ENCODE assay signal across 16 cellular contexts in genomic region chr6:168979254-168979653, GRCh38.
"Had no signal": no experiment of that assay in that cellular context is flagged by ENCODE, and none has a peak within 500 bp of the region (broad histone marks: within the 10 kb centered on the region; RNA-seq: fewer than 3 reads in every experiment).

No MANE protein-coding gene starts in this region.

- H3K27ac Mint-ChIP-seq: endodermal cell, naive B cell, nephron had no signal

- H3K9me3 ChIP-seq: neutrophil had no signal

- H3K4me1 Mint-ChIP-seq: endodermal cell, naive B cell, nephron had no signal

- H3K4me3 ChIP-seq: coronary artery, psoas muscle, skin epidermis had no signal

- H3K27me3 ChIP-seq: foreskin keratinocyte, neutrophil had no signal

- DNase-seq: effector CD4-positive, alpha-beta T cell; endodermal cell; erythroblast; foreskin keratinocyte; left colon; mesendoderm; naive B cell; psoas muscle; stimulated activated naive CD4-positive, alpha-beta T cell; trophoblast cell had no signal

- FAIRE-seq: endothelial cell of umbilical vein had no signal

- ATAC-seq: foreskin keratinocyte, left colon, psoas muscle, sciatic nerve had no signal

- H3K27ac ChIP-seq: coronary artery, foreskin keratinocyte, neutrophil, psoas muscle, skin epidermis had no signal

- H3K36me3 ChIP-seq: neutrophil had no signal

- H3K4me1 ChIP-seq: foreskin keratinocyte had no signal

- H3K4me3 Mint-ChIP-seq: endodermal cell, naive B cell, nephron had no signal
